In the genomic region with DNA sequence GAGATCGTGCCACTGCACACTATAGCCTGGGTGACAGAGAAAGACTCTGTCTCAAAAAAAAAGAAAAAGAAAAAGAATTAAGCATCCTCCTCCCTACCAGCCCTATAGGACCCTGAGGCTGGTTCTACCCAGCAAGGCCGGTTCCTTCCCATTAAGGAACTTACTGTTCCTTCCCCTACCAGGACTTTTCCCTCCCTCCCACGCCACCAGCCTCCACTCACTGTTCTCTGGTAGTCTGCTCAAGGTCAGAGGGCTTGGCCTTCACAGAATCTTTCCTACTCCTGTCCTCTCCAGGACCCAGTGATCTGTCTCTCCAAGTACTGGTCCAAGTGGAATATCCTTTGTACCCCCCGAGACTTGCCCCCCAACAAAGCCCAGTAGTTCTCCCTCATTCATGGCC, we compare ENCODE assay signal across 13 cellular contexts. TPM values are rescaled to one million over a fixed set of nuclear protein-coding genes. Genes with fewer than 3 reads are reported as not detected.
A peak's percentile ranks its signal among the peaks of the same experiment; 100 is the strongest.
DNase-seq lines count a peak whose midpoint lies in the region; ATAC-seq and TF ChIP-seq lines count a peak whose summit lies in the region.
"Had no signal": no experiment of that assay in that cellular context is flagged by ENCODE, and none has a peak within 500 bp of the region (broad histone marks: within the 10 kb centered on the region; RNA-seq: fewer than 3 reads in every experiment).

No MANE protein-coding gene starts in this region.

- H3K9me3 Mint-ChIP-seq in activated T-cell treated with anti-CD3 and anti-CD28 coated beads, Interleukin-2, amount 50 U/mL, for 72 hours = peaks cover 0 to 3% of the 10 kb centered on the region in 2 donors
- no peaks in the 10 kb centered on the region for H3K9me3 Mint-ChIP-seq in activated CD4-positive, alpha-beta memory T cell treated with anti-CD3 and anti-CD28 coated beads for 36 hours
- peaks cover 1% of the 10 kb centered on the region for H3K9me3 Mint-ChIP-seq in glutamatergic neuron (ENCODE audit: unreplicated experiment)
- H3K9me3 Mint-ChIP-seq in stimulated activated memory B cell treated with anti-CD40 and anti-IgM and Interleukin-4, amounts not matched to agents 10 μg/mL and 1 μg/mL and 100 μg/mL, for 72 hours = peaks cover 3% of the 10 kb centered on the region

- H3K4me1 Mint-ChIP-seq in activated T-cell treated with anti-CD3 and anti-CD28 coated beads, Interleukin-2, amount 50 U/mL, for 72 hours (ENCODE audit: low read depth) = peaks cover 38% of the 10 kb centered on the region
- peaks cover 44% of the 10 kb centered on the region for H3K4me1 Mint-ChIP-seq in activated CD4-positive, alpha-beta memory T cell treated with anti-CD3 and anti-CD28 coated beads for 36 hours (ENCODE audit: low read depth)
- peaks cover 5% of the 10 kb centered on the region for H3K4me1 Mint-ChIP-seq in glutamatergic neuron (ENCODE audit: low read depth, unreplicated experiment)
- peaks cover 39% of the 10 kb centered on the region for H3K4me1 Mint-ChIP-seq in stimulated activated memory B cell treated with anti-CD40 and anti-IgM and Interleukin-4, amounts not matched to agents 10 μg/mL and 1 μg/mL and 100 μg/mL, for 72 hours

- DNase-seq in activated T-cell treated with anti-CD3 and anti-CD28 coated beads, Interleukin-2, amount 50 U/mL, for 72 hours = no peak
- no peak for DNase-seq in activated T-cell treated with anti-CD3 and anti-CD28 coated beads, Interleukin-2, amount 50 U/mL, for 1 hour
- no peak for DNase-seq in activated CD4-positive, alpha-beta memory T cell treated with anti-CD3 and anti-CD28 coated beads for 36 hours
- DNase-seq in glutamatergic neuron = no peak
- DNase-seq in GF-D8 (lab: John Stamatoyannopoulos, UW) = no peak
- no peak for DNase-seq in middle frontal gyrus (ENCODE audit: extremely low spot score, low spot score)
- no peak for DNase-seq in kidney glomerular epithelial cell (lab: John Stamatoyannopoulos, UW)
- DNase-seq: GDM1; NCI-H1436 treated with DMSO at 0.1 percent for 48 hours; occipital lobe; stimulated activated CD4-positive, alpha-beta T cell treated with anti-CD3 and anti-CD28 coated beads, Interleukin-4, amount 100 ng/mL, for 4 hours; tibial artery had no signal

- peaks cover 16 to 29% of the 10 kb centered on the region in 2 donors for H3K36me3 Mint-ChIP-seq in activated T-cell treated with anti-CD3 and anti-CD28 coated beads, Interleukin-2, amount 50 U/mL, for 72 hours (ENCODE audit: insufficient read depth in 2 of 2)
- peaks cover 27% of the 10 kb centered on the region for H3K36me3 Mint-ChIP-seq in activated CD4-positive, alpha-beta memory T cell treated with anti-CD3 and anti-CD28 coated beads for 36 hours
- H3K36me3 Mint-ChIP-seq in glutamatergic neuron (ENCODE audit: unreplicated experiment) = no peaks in the 10 kb centered on the region
- peaks cover 40% of the 10 kb centered on the region for H3K36me3 Mint-ChIP-seq in stimulated activated memory B cell treated with anti-CD40 and anti-IgM and Interleukin-4, amounts not matched to agents 10 μg/mL and 1 μg/mL and 100 μg/mL, for 72 hours

- peaks cover 11% of the 10 kb centered on the region for H3K27me3 Mint-ChIP-seq in activated T-cell treated with anti-CD3 and anti-CD28 coated beads, Interleukin-2, amount 50 U/mL, for 72 hours (ENCODE audit: low read depth)
- H3K27me3 Mint-ChIP-seq in activated CD4-positive, alpha-beta memory T cell treated with anti-CD3 and anti-CD28 coated beads for 36 hours = no peaks in the 10 kb centered on the region
- peaks cover 1% of the 10 kb centered on the region for H3K27me3 Mint-ChIP-seq in glutamatergic neuron (ENCODE audit: unreplicated experiment)
- no peaks in the 10 kb centered on the region for H3K27me3 Mint-ChIP-seq in stimulated activated memory B cell treated with anti-CD40 and anti-IgM and Interleukin-4, amounts not matched to agents 10 μg/mL and 1 μg/mL and 100 μg/mL, for 72 hours

- intact Hi-C loops in activated CD4-positive, alpha-beta memory T cell treated with anti-CD3 and anti-CD28 coated beads for 36 hours (cut with micrococcal nuclease) = no loop called here

- TF ChIP-seq CTCF in glutamatergic neuron (IDR thresholded peaks at IDR 0.05; ENCODE audit: partially characterized antibody, unreplicated experiment) = no peak

- H3K4me3 Mint-ChIP-seq in activated T-cell treated with anti-CD3 and anti-CD28 coated beads, Interleukin-2, amount 50 U/mL, for 72 hours = peak overlapping the region; percentile 98 to 99
- H3K4me3 Mint-ChIP-seq in activated CD4-positive, alpha-beta memory T cell treated with anti-CD3 and anti-CD28 coated beads for 36 hours = peak overlapping the region; percentile 99
- H3K4me3 Mint-ChIP-seq in glutamatergic neuron (ENCODE audit: unreplicated experiment) = peak overlapping the region; percentile 92
- H3K4me3 Mint-ChIP-seq in stimulated activated memory B cell treated with anti-CD40 and anti-IgM and Interleukin-4, amounts not matched to agents 10 μg/mL and 1 μg/mL and 100 μg/mL, for 72 hours = peak overlapping the region; percentile 98

- POLR2A ChIA-PET in activated CD4-positive, alpha-beta memory T cell treated with anti-CD3 and anti-CD28 coated beads for 36 hours (lab: Charles Lee) = no interaction called here

- H3K27ac Mint-ChIP-seq in activated T-cell treated with anti-CD3 and anti-CD28 coated beads, Interleukin-2, amount 50 U/mL, for 72 hours = peak overlapping the region; percentile 60
- peak overlapping the region; percentile 98 for H3K27ac Mint-ChIP-seq in activated CD4-positive, alpha-beta memory T cell treated with anti-CD3 and anti-CD28 coated beads for 36 hours
- no peak overlapping the region for H3K27ac Mint-ChIP-seq in glutamatergic neuron (ENCODE audit: unreplicated experiment)
- H3K27ac Mint-ChIP-seq in stimulated activated memory B cell treated with anti-CD40 and anti-IgM and Interleukin-4, amounts not matched to agents 10 μg/mL and 1 μg/mL and 100 μg/mL, for 72 hours = no peak overlapping the region

- CTCF ChIA-PET in activated CD4-positive, alpha-beta memory T cell treated with anti-CD3 and anti-CD28 coated beads for 36 hours (lab: Charles Lee) = no interaction called here

- no peak for ATAC-seq in activated T-cell treated with anti-CD3 and anti-CD28 coated beads, Interleukin-2, amount 50 U/mL, for 72 hours (replicated peaks in 1 of 2)
- ATAC-seq in stimulated activated memory B cell treated with anti-CD40 and anti-IgM and Interleukin-4, amounts not matched to agents 10 μg/mL and 1 μg/mL and 100 μg/mL, for 72 hours = no peak

RNA-seq across cellular contexts. Expression of gene GRIPAP1, which starts 1.4 kb away (rescaled TPM):
- total RNA-seq in activated T-cell treated with anti-CD3 and anti-CD28 coated beads, Interleukin-2, amount 50 U/mL, for 72 hours = 100 to 1,000 TPM; 108 to 114 TPM
- 10 to 100 TPM; 76.1 to 78.4 TPM for total RNA-seq in activated CD4-positive, alpha-beta memory T cell treated with anti-CD3 and anti-CD28 coated beads for 36 hours
- 129 TPM for total RNA-seq in glutamatergic neuron (ENCODE audit: unreplicated experiment)

RNA-seq across cellular contexts. Expression of gene KCND1, which starts 29.0 kb away (rescaled TPM):
- 1 to 10 TPM; 7.6 to 8.3 TPM for total RNA-seq in activated T-cell treated with anti-CD3 and anti-CD28 coated beads, Interleukin-2, amount 50 U/mL, for 72 hours
- total RNA-seq in activated CD4-positive, alpha-beta memory T cell treated with anti-CD3 and anti-CD28 coated beads for 36 hours = 1 to 10 TPM; 2.4 to 2.5 TPM
- 7.2 TPM for total RNA-seq in glutamatergic neuron (ENCODE audit: unreplicated experiment)

RNA-seq across cellular contexts. Expression of gene TFE3, which starts 42.5 kb away (rescaled TPM):
- total RNA-seq in activated T-cell treated with anti-CD3 and anti-CD28 coated beads, Interleukin-2, amount 50 U/mL, for 72 hours = 10 to 100 TPM; 38.8 to 44.8 TPM
- total RNA-seq in activated CD4-positive, alpha-beta memory T cell treated with anti-CD3 and anti-CD28 coated beads for 36 hours = 10 to 100 TPM; 29.0 to 29.1 TPM
- 39.8 TPM for total RNA-seq in glutamatergic neuron (ENCODE audit: unreplicated experiment)

RNA-seq across cellular contexts. Expression of gene OTUD5, which starts 43.2 kb away (rescaled TPM):
- total RNA-seq in activated T-cell treated with anti-CD3 and anti-CD28 coated beads, Interleukin-2, amount 50 U/mL, for 72 hours = 100 to 1,000 TPM; 123 to 137 TPM
- 10 to 100 TPM; 83.4 to 85.4 TPM for total RNA-seq in activated CD4-positive, alpha-beta memory T cell treated with anti-CD3 and anti-CD28 coated beads for 36 hours
- total RNA-seq in glutamatergic neuron (ENCODE audit: unreplicated experiment) = 68.3 TPM

RNA-seq across cellular contexts. Expression of gene CCDC120, which starts 58.2 kb away (rescaled TPM):
- 1 to 10 TPM; 8.7 to 9.0 TPM for total RNA-seq in activated T-cell treated with anti-CD3 and anti-CD28 coated beads, Interleukin-2, amount 50 U/mL, for 72 hours
- total RNA-seq in activated CD4-positive, alpha-beta memory T cell treated with anti-CD3 and anti-CD28 coated beads for 36 hours = 1 to 10 TPM; 2.7 to 3.6 TPM
- 17.6 TPM for total RNA-seq in glutamatergic neuron (ENCODE audit: unreplicated experiment)

Comparison
In these comparisons a context has a peak if more than half of its experiments do, and no peak if none do; other contexts are left out.
1. H3K27ac Mint-ChIP-seq: peak in activated T-cell treated with anti-CD3 and anti-CD28 coated beads, Interleukin-2, amount 50 U/mL, for 72 hours (single experiment) and activated CD4-positive, alpha-beta memory T cell treated with anti-CD3 and anti-CD28 coated beads for 36 hours (single experiment); none in glutamatergic neuron (single experiment) and stimulated activated memory B cell treated with anti-CD40 and anti-IgM and Interleukin-4, amounts not matched to agents 10 μg/mL and 1 μg/mL and 100 μg/mL, for 72 hours (single experiment).
2. Peak in every context shown above with its lines, with median percentiles within 50 percentile points of each other: H3K4me3 Mint-ChIP-seq.